In genomic region chr15:65254237-65254820, GRCh38 we compare ENCODE assay signal across 21 cellular contexts. TPM values are rescaled to one million over a fixed set of nuclear protein-coding genes. Genes with fewer than 3 reads are reported as not detected.
DNase-seq lines count a peak whose midpoint lies in the region; ATAC-seq and TF ChIP-seq lines count a peak whose summit lies in the region.
"Had no signal": no experiment of that assay in that cellular context is flagged by ENCODE, and none has a peak within 500 bp of the region (broad histone marks: within the 10 kb centered on the region; RNA-seq: fewer than 3 reads in every experiment).

No MANE protein-coding gene starts in this region.

- H3K4me1 ChIP-seq in muscle layer of colon (ENCODE audit: insufficient read depth, low read length) = peaks cover 56% of the 10 kb centered on the region

- H3K9ac ChIP-seq in muscle layer of colon (ENCODE audit: low read length) = no peak overlapping the region

- no peaks in the 10 kb centered on the region for H3K9me3 Mint-ChIP-seq in WTC11
- H3K9me3 Mint-ChIP-seq: activated naive CD8-positive, alpha-beta T cell treated with anti-CD3 and anti-CD28 coated beads for 36 hours; effector memory CD8-positive, alpha-beta T cell; natural killer cell had no signal

- DNase-seq in H7 (peak; percentile 63), WTC11 (ENCODE audit: low spot score) (no peak), SK-N-DZ (ENCODE audit: low spot score) (no peak), NCI-H446 (lab: John Stamatoyannopoulos, UW) (no peak)
- DNase-seq: activated CD4-positive, alpha-beta T cell treated with anti-CD3 and anti-CD28 coated beads, Interleukin-2, amount 50 U/mL, for 1 hour; activated naive CD8-positive, alpha-beta T cell treated with anti-CD3 and anti-CD28 coated beads for 36 hours; Calu3; caudate nucleus; effector memory CD8-positive, alpha-beta T cell; natural killer cell; NCI-H1694 treated with DMSO at 0.1 percent for 48 hours; NCI-H524; PC-9; stimulated activated CD4-positive, alpha-beta T cell treated with anti-CD3 and anti-CD28 coated beads, Interleukin-2, amount 100 ng/mL, for 48 hours; stimulated activated CD8-positive, alpha-beta memory T cell treated with anti-CD3 and anti-CD28 coated beads, Interleukin-4, amount 100 ng/mL, for 48 hours had no signal

- H3K4me3 ChIP-seq in H7 (ENCODE audit: insufficient read depth, low read depth, low read length) (no peak overlapping the region), muscle layer of colon (ENCODE audit: low read depth in 1 of 2, low read length in 2 of 2) (peak overlapping the region in 1 of 2 donors; percentile 10)
- H3K4me3 ChIP-seq: lung, PC-9 had no signal

- H3K36me3 Mint-ChIP-seq in WTC11 = no peaks in the 10 kb centered on the region

- H3K36me3 ChIP-seq in H7 (replicated peaks; ENCODE audit: control insufficient read depth, insufficient read depth, low read length) (no peaks in the 10 kb centered on the region), muscle layer of colon (ENCODE audit: insufficient read depth, low read length) (no peaks in the 10 kb centered on the region)

- H3K27ac Mint-ChIP-seq in WTC11 = peak overlapping the region; percentile 22; the same call in 1 of the 2 replicates
- H3K27ac Mint-ChIP-seq: activated naive CD8-positive, alpha-beta T cell treated with anti-CD3 and anti-CD28 coated beads for 36 hours; effector memory CD8-positive, alpha-beta T cell; natural killer cell had no signal

- H3K4me3 Mint-ChIP-seq in WTC11 = no peak overlapping the region
- H3K4me3 Mint-ChIP-seq: activated naive CD8-positive, alpha-beta T cell treated with anti-CD3 and anti-CD28 coated beads for 36 hours; effector memory CD8-positive, alpha-beta T cell; natural killer cell had no signal

- no peaks in the 10 kb centered on the region for H3K4me1 Mint-ChIP-seq in WTC11
- H3K4me1 Mint-ChIP-seq: natural killer cell had no signal

- H3K27me3 ChIP-seq in H7 (ENCODE audit: control insufficient read depth, insufficient read depth, low read length) (no peaks in the 10 kb centered on the region), muscle layer of colon (ENCODE audit: control insufficient read depth in 1 of 2, insufficient read depth in 2 of 2, low read length in 2 of 2) (no peaks in the 10 kb centered on the region)

- H3K27me3 Mint-ChIP-seq in WTC11 (ENCODE audit: low read depth) = no peaks in the 10 kb centered on the region
- H3K27me3 Mint-ChIP-seq: activated naive CD8-positive, alpha-beta T cell treated with anti-CD3 and anti-CD28 coated beads for 36 hours; effector memory CD8-positive, alpha-beta T cell had no signal

- H3K9me3 ChIP-seq in muscle layer of colon (ENCODE audit: low read length) = no peaks in the 10 kb centered on the region

- peak; percentile 59 for ATAC-seq in WTC11
- ATAC-seq in GM21723 (IDR thresholded peaks at IDR 0.05; ENCODE audit: unreplicated experiment) = no peak
- ATAC-seq: effector memory CD8-positive, alpha-beta T cell; natural killer cell had no signal

- no peak for TF ChIP-seq CTCF in WTC11 (IDR thresholded peaks at IDR 0.05)

- H3K27ac ChIP-seq in muscle layer of colon (ENCODE audit: low read depth, low read length) = peak overlapping the region; percentile 56
- H3K27ac ChIP-seq: PC-9 had no signal

- POLR2A ChIA-PET in WTC11 (lab: Charles Lee) = no interaction called here

- CTCF ChIA-PET in WTC11 (lab: Charles Lee) = no interaction called here

TF ChIP-seq in WTC11, 78 proteins besides CTCF, POLR2A, EP300 and RAD21:
- no peak for TF ChIP-seq TEAD4 (CRISPR knock-in tag; IDR thresholded peaks at IDR 0.05)
- TF ChIP-seq MAX (CRISPR knock-in tag; IDR thresholded peaks at IDR 0.05) = no peak
- no peak for TF ChIP-seq FOXP4 (CRISPR knock-in tag; IDR thresholded peaks at IDR 0.05)
- no peak for TF ChIP-seq JAZF1 (CRISPR knock-in tag; IDR thresholded peaks at IDR 0.05)
- TF ChIP-seq ZNF219 (CRISPR knock-in tag; IDR thresholded peaks at IDR 0.05; ENCODE audit: borderline replicate concordance) = no peak
- TF ChIP-seq ZNF263 (CRISPR knock-in tag; IDR thresholded peaks at IDR 0.05; ENCODE audit: low read depth) = no peak
- TF ChIP-seq ZNF532 (CRISPR knock-in tag; IDR thresholded peaks at IDR 0.05; ENCODE audit: borderline replicate concordance) = no peak
- no peak for TF ChIP-seq SP1 (CRISPR knock-in tag; conservative IDR thresholded peaks at IDR 0.05)
- no peak for TF ChIP-seq IRF1 (CRISPR knock-in tag; IDR thresholded peaks at IDR 0.05)
- TF ChIP-seq MYBL2 (CRISPR knock-in tag; IDR thresholded peaks at IDR 0.05) = no peak

RNA-seq across cellular contexts. Expression of gene PARP16, which starts 32.4 kb away (rescaled TPM):
- 5.9 and 11.3 TPM in 2 replicates for total RNA-seq in H7 (2014; rRNA removed; shearing (Covaris generic))
- 4.7 to 6.2 TPM (median 5.8 TPM) in 3 replicates for total RNA-seq in WTC11 (2021)
- polyA plus RNA-seq in SK-N-DZ (2014; cell fraction: cytosol; rRNA removed) = 23.9 and 25.0 TPM in 2 replicates
- 17.8 and 27.0 TPM in 2 replicates for polyA plus RNA-seq in SK-N-DZ (2014; cell fraction: nucleus; rRNA removed)

RNA-seq across cellular contexts. Expression of gene RNU5A-1, which starts 41.5 kb away (rescaled TPM):
- total RNA-seq in H7 (2014; rRNA removed; shearing (Covaris generic)) = not detected in 2 replicates
- total RNA-seq in WTC11 (2021) = not detected in 3 replicates
- not detected in 2 replicates for polyA plus RNA-seq in SK-N-DZ (2014; cell fraction: cytosol; rRNA removed)
- not detected in 2 replicates for polyA plus RNA-seq in SK-N-DZ (2014; cell fraction: nucleus; rRNA removed)
- total RNA-seq: activated naive CD8-positive, alpha-beta T cell treated with anti-CD3 and anti-CD28 coated beads for 36 hours; Calu3; H4; lung; natural killer cell; PC-9; renal cortical epithelial cell; temporal lobe had no signal
- polyA plus RNA-seq: lung had no signal

RNA-seq across cellular contexts. Expression of gene CILP, which starts 43.1 kb away (rescaled TPM):
- total RNA-seq in H7 (2014; rRNA removed; shearing (Covaris generic)) = not detected in 2 replicates
- total RNA-seq in WTC11 (2021) = not detected in 3 replicates
- polyA plus RNA-seq in SK-N-DZ (2014; cell fraction: cytosol; rRNA removed) = not detected in 2 replicates
- 0.06 TPM in 1 of 2 replicates, not detected in the other for polyA plus RNA-seq in SK-N-DZ (2014; cell fraction: nucleus; rRNA removed)
- total RNA-seq: activated naive CD8-positive, alpha-beta T cell treated with anti-CD3 and anti-CD28 coated beads for 36 hours had no signal

RNA-seq across cellular contexts. Expression of gene RNU5B-1, which starts 50.1 kb away (rescaled TPM):
- total RNA-seq in H7 (2014; rRNA removed; shearing (Covaris generic)) = not detected in 2 replicates
- 9.7 to 10.4 TPM in 2 of 3 replicates, not detected in the other for total RNA-seq in WTC11 (2021)
- not detected in 2 replicates for polyA plus RNA-seq in SK-N-DZ (2014; cell fraction: cytosol; rRNA removed)
- not detected in 2 replicates for polyA plus RNA-seq in SK-N-DZ (2014; cell fraction: nucleus; rRNA removed)
- total RNA-seq: H4, PC-9, renal cortical epithelial cell had no signal
- polyA plus RNA-seq: lung had no signal
